20 cellular contexts compared by ENCODE assay signal in the genomic region with DNA sequence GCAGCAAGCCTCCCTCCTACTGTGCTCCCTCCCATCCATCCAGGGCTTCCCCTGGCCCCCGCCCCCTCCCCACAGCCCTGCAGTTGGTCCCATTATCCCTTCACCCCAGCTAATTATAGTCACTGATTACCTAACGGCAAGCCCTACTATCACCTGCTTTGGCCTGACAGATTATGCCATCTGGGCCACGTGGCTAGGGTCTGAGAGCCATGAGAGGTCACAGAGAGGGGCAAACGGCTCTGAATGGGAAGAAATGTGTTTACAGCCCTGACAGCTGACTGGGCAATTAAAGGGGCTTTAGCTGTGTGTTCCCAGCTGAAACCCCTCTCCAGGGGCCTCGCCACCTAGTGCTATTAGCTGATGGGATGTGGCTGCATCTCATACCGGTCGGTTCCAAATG.
DNase-seq lines count a peak whose midpoint lies in the region; ATAC-seq, FAIRE-seq and TF ChIP-seq lines count a peak whose summit lies in the region.
"Had no signal": no experiment of that assay in that cellular context is flagged by ENCODE, and none has a peak within 500 bp of the region (broad histone marks: within the 10 kb centered on the region; RNA-seq: fewer than 3 reads in every experiment).

No MANE protein-coding gene starts in this region.

- H3K79me2 ChIP-seq in H1 (ENCODE audit: control insufficient read depth in 1 of 2, insufficient read depth in 2 of 2, low read length in 2 of 2) (no peaks in the 10 kb centered on the region), SK-N-SH (ENCODE audit: insufficient read depth) (no peaks in the 10 kb centered on the region)

- CTCF ChIA-PET in H1 (lab: Charles Lee; ENCODE audit: partially characterized antibody) (no interaction called here), SK-N-SH (lab: Yijun Ruan, JAX) (interaction anchor here (1.1 kb wide), 1 partner anchor 295 kb away, joined by 3 read pairs; no protein-coding TSS in a partner anchor)

- H4K5ac ChIP-seq in H1 (ENCODE audit: insufficient read length, low read depth, low read length): no peak overlapping the region

- H2AK5ac ChIP-seq in H1 (ENCODE audit: low read depth, low read length): no peak overlapping the region

- H3K4me2 ChIP-seq in H1 (ENCODE audit: insufficient read depth in 1 of 2, low read depth in 2 of 2, low read length in 2 of 2) (no peak overlapping the region; a peak in 1 of 4 replicates), SK-N-SH (no peak overlapping the region)
- H3K4me2 ChIP-seq: BLaER1 treated with 17β-estradiol and CSF1 and Interleukin-3, amounts not matched to agents 10 nM and 100 nM had no signal

- H3K27ac ChIP-seq in H1 (ENCODE audit: low read depth, low read length) (no peak overlapping the region), SK-N-SH (ENCODE audit: low read depth in 2 of 2, low read length in 1 of 2) (no peak overlapping the region)
- H3K27ac ChIP-seq: 22Rv1; BLaER1 treated with 17β-estradiol and CSF1 and Interleukin-3, amounts not matched to agents 10 nM and 100 nM; ovary; spleen; tibial nerve had no signal

- no peak for FAIRE-seq in H1 (lab: Jason Lieb, UNC)
- FAIRE-seq: endometrium had no signal

- no peak overlapping the region for H2BK120ac ChIP-seq in H1 (replicated peaks; ENCODE audit: low read depth, low read length)

- no peak overlapping the region for H3K14ac ChIP-seq in H1 (ENCODE audit: insufficient read length)

- DNase-seq in NCI-H2081 (lab: John Stamatoyannopoulos, UW) (peak; percentile 21 to 72), NCI-H2081 treated with DMSO at 0.1 percent for 48 hours (lab: John Stamatoyannopoulos, UW) (no peak), NCI-H524 treated with DMSO at 0.1 percent for 48 hours (lab: John Stamatoyannopoulos, UW) (peak; percentile 28), H1 (ENCODE audit: low read depth in 1 of 2, low spot score in 2 of 2) (no peak), retina (peak; percentile 74), hepatic stellate cell (ENCODE audit: low spot score) (no peak), SK-N-SH (no peak)
- DNase-seq: DMS153, left colon, NCI-H1436 treated with DMSO at 0.1 percent for 48 hours, NCI-H510A, ovary, spleen had no signal

- H3K56ac ChIP-seq in H1 (replicated peaks; ENCODE audit: insufficient read length, low read depth, low read length): no peak overlapping the region

- H4K8ac ChIP-seq in H1 (ENCODE audit: extremely low read depth, insufficient read depth, low read length): no peak overlapping the region

- POLR2A ChIA-PET in H1 (lab: Charles Lee; ENCODE audit: partially characterized antibody): no interaction called here
- POLR2A ChIA-PET in SK-N-SH (lab: Yijun Ruan, JAX): no interaction called here

- WGBS in H1 (ENCODE audit: extremely low coverage in 1 of 2, insufficient coverage in 1 of 2, insufficient read length in 1 of 2, insufficient replicate concordance in 2 of 2, low coverage in 1 of 2, low lambda C conversion rate in 2 of 2, missing lambda C conversion rate in 1 of 2), 2 experiments: 78% methylated on average over 6 of the region's 7 CpGs; no CpG with 5 or more reads in 1 of the 2 experiments
- WGBS in SK-N-SH (ENCODE audit: low lambda C conversion rate): 62% methylated on average over 7 of the region's 7 CpGs

- H3K36me3 ChIP-seq in H1 (ENCODE audit: control insufficient read depth in 2 of 4, insufficient read depth in 4 of 4, low read length in 3 of 4): no peaks in the 10 kb centered on the region
- H3K36me3 ChIP-seq in SK-N-SH (replicated peaks in 1 of 2; ENCODE audit: control insufficient read depth in 1 of 2, insufficient read depth in 2 of 2, low read length in 1 of 2): no peaks in the 10 kb centered on the region
- H3K36me3 ChIP-seq: BLaER1 treated with 17β-estradiol and CSF1 and Interleukin-3, amounts not matched to agents 10 nM and 100 nM; ovary; spleen; tibial nerve had no signal

- TF ChIP-seq POLR2A in H1 (IDR thresholded peaks at IDR 0.05; ENCODE audit: control extremely low read depth in 1 of 2, low read depth in 2 of 2, low read length in 2 of 2): no peak

- no peak overlapping the region for H3K9ac ChIP-seq in H1 (replicated peaks in 1 of 4; ENCODE audit: extremely low read depth in 1 of 4, low read depth in 3 of 4, low read length in 3 of 4)
- no peak overlapping the region for H3K9ac ChIP-seq in SK-N-SH
- H3K9ac ChIP-seq: BLaER1 treated with 17β-estradiol and CSF1 and Interleukin-3, amounts not matched to agents 10 nM and 100 nM had no signal

- H2AFZ ChIP-seq in H1 (ENCODE audit: low read length): no peak overlapping the region
- H2AFZ ChIP-seq in SK-N-SH (ENCODE audit: low read depth): no peak overlapping the region

- H3K4me3 ChIP-seq in H1 (ENCODE audit: extremely low read depth in 1 of 4, insufficient read depth in 2 of 4, low read depth in 3 of 4, low read length in 4 of 4) (no peak overlapping the region), SK-N-SH (ENCODE audit: low read depth in 2 of 2, low read length in 1 of 2) (no peak overlapping the region)
- H3K4me3 ChIP-seq: BLaER1 treated with 17β-estradiol and CSF1 and Interleukin-3, amounts not matched to agents 10 nM and 100 nM; ovary; spleen; tibial nerve had no signal

- no peaks in the 10 kb centered on the region for H3K79me1 ChIP-seq in H1 (ENCODE audit: low read depth, low read length)

- TF ChIP-seq EP300 in H1 (IDR thresholded peaks at IDR 0.05; ENCODE audit: borderline replicate concordance in 1 of 2, low read depth in 2 of 2, low read length in 2 of 2): no peak
- no peak for TF ChIP-seq EP300 in SK-N-SH (IDR thresholded peaks at IDR 0.05; ENCODE audit: borderline replicate concordance in 1 of 2, low read depth in 1 of 2, low read length in 1 of 2)

- no peak for ATAC-seq in GM19467 (IDR thresholded peaks at IDR 0.05; ENCODE audit: unreplicated experiment)
- ATAC-seq: activated CD4-positive, CD25-positive, alpha-beta regulatory T cell treated with anti-CD3 and anti-CD28 coated beads, Interleukin-2, amount 50 U/mL, for 24 hours; left colon; stimulated activated effector memory CD8-positive, alpha-beta T cell treated with anti-CD3 and anti-CD28 coated beads, Interleukin-12 subunit alpha, Interleukin-12 subunit beta, amount 100 ng/mL, for 72 hours had no signal

- no peak overlapping the region for H2BK5ac ChIP-seq in H1 (ENCODE audit: low read depth, low read length)

- peaks cover 0 to 6% (median 0%) of the 10 kb centered on the region in 4 experiments; a peak in 1 of 7 replicates for H3K4me1 ChIP-seq in H1 (replicated peaks in 1 of 4; ENCODE audit: control insufficient read depth in 3 of 4, insufficient read depth in 4 of 4, low read length in 3 of 4)
- H3K4me1 ChIP-seq in SK-N-SH (ENCODE audit: control insufficient read depth in 1 of 2, insufficient read depth in 2 of 2, low read depth in 1 of 2, low read length in 1 of 2): no peaks in the 10 kb centered on the region; a peak in 1 of 4 replicates

- H3K4ac ChIP-seq in H1 (replicated peaks; ENCODE audit: insufficient read length, low read depth, low read length): no peak overlapping the region

- H4K20me1 ChIP-seq in H1 (replicated peaks in 1 of 2; ENCODE audit: control insufficient read depth in 1 of 2, insufficient read depth in 2 of 2, low read length in 2 of 2) (no peaks in the 10 kb centered on the region), SK-N-SH (ENCODE audit: insufficient read depth) (no peaks in the 10 kb centered on the region)

- no peaks in the 10 kb centered on the region for H3K9me3 ChIP-seq in H1 (ENCODE audit: insufficient read depth in 2 of 2, low read depth in 1 of 2, low read length in 1 of 2)
- no peaks in the 10 kb centered on the region for H3K9me3 ChIP-seq in SK-N-SH
- H3K9me3 ChIP-seq: BLaER1 treated with 17β-estradiol and CSF1 and Interleukin-3, amounts not matched to agents 10 nM and 100 nM; ovary; spleen; tibial nerve had no signal

- H3K23me2 ChIP-seq in H1 (ENCODE audit: low read depth, low read length): no peaks in the 10 kb centered on the region

- no peak overlapping the region for H2BK15ac ChIP-seq in H1 (ENCODE audit: low read length)

- H4K91ac ChIP-seq in H1 (replicated peaks; ENCODE audit: insufficient read length, low read length): no peak overlapping the region

- TF ChIP-seq CTCF in H1 (IDR thresholded peaks at IDR 0.05; ENCODE audit: control extremely low read depth in 1 of 3, insufficient read depth in 1 of 3, low read depth in 1 of 3, low read length in 3 of 3): no peak
- TF ChIP-seq CTCF in SK-N-SH (IDR thresholded peaks at IDR 0.05): no peak

- H3K23ac ChIP-seq in H1 (ENCODE audit: insufficient read length): no peak overlapping the region

- H3K18ac ChIP-seq in H1 (ENCODE audit: extremely low read depth, low read length): no peak overlapping the region

- H3K27me3 ChIP-seq in H1 (replicated peaks in 1 of 4; ENCODE audit: control insufficient read depth in 3 of 4, extremely low read depth in 1 of 4, insufficient read depth in 3 of 4, low read length in 3 of 4) (no peaks in the 10 kb centered on the region), SK-N-SH (ENCODE audit: insufficient read depth) (no peaks in the 10 kb centered on the region)
- H3K27me3 ChIP-seq: BLaER1 treated with 17β-estradiol and CSF1 and Interleukin-3, amounts not matched to agents 10 nM and 100 nM; ovary; tibial nerve had no signal

- no peak for TF ChIP-seq RAD21 in H1 (IDR thresholded peaks at IDR 0.05 in 1 of 2, conservative IDR thresholded peaks at IDR 0.05 in 1 of 2; ENCODE audit: low read depth in 2 of 2, low read length in 2 of 2)
- no peak for TF ChIP-seq RAD21 in SK-N-SH (IDR thresholded peaks at IDR 0.05; ENCODE audit: low read length)

- no peaks in the 10 kb centered on the region for H3K9me2 ChIP-seq in SK-N-SH

- H2BK12ac ChIP-seq in H1 (ENCODE audit: low read depth, low read length): no peak overlapping the region

- no peak overlapping the region for H2BK20ac ChIP-seq in H1 (ENCODE audit: low read length)

- H3F3A ChIP-seq in SK-N-SH (replicated peaks; ENCODE audit: insufficient read depth): no peaks in the 10 kb centered on the region

TF ChIP-seq in H1, 55 proteins besides CTCF, POLR2A, EP300 and RAD21 (continues in another document):
- TF ChIP-seq, protein P1, sequence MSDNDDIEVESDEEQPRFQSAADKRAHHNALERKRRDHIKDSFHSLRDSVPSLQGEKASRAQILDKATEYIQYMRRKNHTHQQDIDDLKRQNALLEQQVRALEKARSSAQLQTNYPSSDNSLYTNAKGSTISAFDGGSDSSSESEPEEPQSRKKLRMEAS (IDR thresholded peaks at IDR 0.05): peak; percentile 63; the same call in 1 of the 2 replicates
- peak; percentile 16 for TF ChIP-seq NANOG (IDR thresholded peaks at IDR 0.05; ENCODE audit: insufficient read depth, low read depth, low read length, poor library complexity, severe bottlenecking)
- no peak for TF ChIP-seq TBP (IDR thresholded peaks at IDR 0.05; ENCODE audit: low read depth, low read length)
- TF ChIP-seq SUZ12 (IDR thresholded peaks at IDR 0.05; ENCODE audit: low read length): no peak

TF ChIP-seq in SK-N-SH, 30 proteins besides CTCF, POLR2A, EP300 and RAD21 (continues in another document):
- TF ChIP-seq POLR2AphosphoS5 (IDR thresholded peaks at IDR 0.05; ENCODE audit: low read depth, low read length): no peak
- no peak for TF ChIP-seq TAF1 (IDR thresholded peaks at IDR 0.05; ENCODE audit: borderline replicate concordance, low read depth, low read length)
- no peak for TF ChIP-seq MEF2A (IDR thresholded peaks at IDR 0.05; ENCODE audit: borderline replicate concordance, low read depth)
- TF ChIP-seq, protein P1 (IDR thresholded peaks at IDR 0.05; ENCODE audit: low read depth): no peak

Comparison
In these comparisons a context has a peak if more than half of its experiments do, and no peak if none do; other contexts are left out.
1. DNase-seq: peak in NCI-H2081 (2 of 2), NCI-H524 treated with DMSO at 0.1 percent for 48 hours (single experiment) and retina (single experiment); none in NCI-H2081 treated with DMSO at 0.1 percent for 48 hours (single experiment), H1 (0 of 2), hepatic stellate cell (single experiment) and SK-N-SH (single experiment).